In the genomic region with DNA sequence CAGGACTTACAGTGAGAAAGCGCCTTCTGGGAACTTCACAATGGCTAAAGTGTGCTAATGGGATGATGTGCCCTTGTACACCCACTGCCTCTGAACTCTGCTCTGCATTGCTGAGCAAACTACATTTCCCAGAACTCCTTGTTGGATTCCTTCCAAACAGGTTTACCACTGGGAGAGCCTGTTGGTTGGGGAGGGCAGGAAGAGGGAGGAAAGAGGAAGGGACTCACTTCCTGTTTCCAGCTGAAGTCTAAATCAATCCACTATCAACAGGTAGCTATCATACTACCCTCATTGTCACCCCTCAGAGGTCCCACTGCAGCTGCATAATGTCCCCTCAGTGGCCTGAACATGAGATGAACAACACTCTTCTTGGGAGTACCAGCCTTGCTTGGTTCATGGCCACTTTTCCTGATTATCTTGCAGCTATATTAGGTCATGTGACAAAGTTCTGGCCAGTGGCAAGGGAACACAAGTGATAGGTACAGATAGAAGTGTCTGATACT, we compare ENCODE assay signal across 14 cellular contexts. TPM values are rescaled to one million over a fixed set of nuclear protein-coding genes. Genes with fewer than 3 reads are reported as not detected.
DNase-seq lines count a peak whose midpoint lies in the region; ATAC-seq, FAIRE-seq and TF ChIP-seq lines count a peak whose summit lies in the region.
"Had no signal": no experiment of that assay in that cellular context is flagged by ENCODE, and none has a peak within 500 bp of the region (broad histone marks: within the 10 kb centered on the region; RNA-seq: fewer than 3 reads in every experiment).

No MANE protein-coding gene starts in this region.

- H3K9me3 ChIP-seq in DND-41 (ENCODE audit: insufficient read depth, low read length, severe bottlenecking) (no peaks in the 10 kb centered on the region), IMR-90 (ENCODE audit: control insufficient read depth, insufficient read depth, low read length) (peaks cover 3% of the 10 kb centered on the region; the same call in 1 of the 2 replicates), keratinocyte (ENCODE audit: control insufficient read depth, low read depth, low read length) (no peaks in the 10 kb centered on the region), ascending aorta (no peaks in the 10 kb centered on the region)

- H3K27me3 Mint-ChIP-seq in activated T-helper 1 cell treated with anti-CD3 and anti-CD28 coated beads, Interleukin-12 subunit alpha, Interleukin-12 subunit beta, Interleukin-2, Interleukin-4 antibody, amounts not matched to agents 30 ng/mL and 10 ng/mL and 1 ng/mL, durations not matched to agents 14 hours and 24 hours and 36 hours (ENCODE audit: insufficient read depth), result peaks cover 1% of the 10 kb centered on the region
- H3K27me3 Mint-ChIP-seq: memory B cell had no signal

- no peaks in the 10 kb centered on the region for H3K36me3 Mint-ChIP-seq in activated T-helper 1 cell treated with anti-CD3 and anti-CD28 coated beads, Interleukin-12 subunit alpha, Interleukin-12 subunit beta, Interleukin-2, Interleukin-4 antibody, amounts not matched to agents 30 ng/mL and 10 ng/mL and 1 ng/mL, durations not matched to agents 14 hours and 24 hours and 36 hours (ENCODE audit: low read depth)

- dilution Hi-C loops in IMR-90 (cut with HindIII; ENCODE audit: low sequenced_read_pairs, unreplicated experiment) (no loop called here), keratinocyte (cut with MboI; ENCODE audit: extremely low pct_ligation_motif_present, low sequenced_read_pairs) (no loop called here)

- no peak overlapping the region for H3K56ac ChIP-seq in IMR-90 (ENCODE audit: extremely low read depth, insufficient read depth, low read length)

- no peak for TF ChIP-seq POLR2A in IMR-90 (IDR thresholded peaks at IDR 0.05; ENCODE audit: low read depth, low read length)

- H3K27ac Mint-ChIP-seq in activated T-helper 1 cell treated with anti-CD3 and anti-CD28 coated beads, Interleukin-12 subunit alpha, Interleukin-12 subunit beta, Interleukin-2, Interleukin-4 antibody, amounts not matched to agents 30 ng/mL and 10 ng/mL and 1 ng/mL, durations not matched to agents 14 hours and 24 hours and 36 hours, result no peak overlapping the region
- H3K27ac Mint-ChIP-seq: memory B cell had no signal

- H4K20me1 ChIP-seq in DND-41 (ENCODE audit: insufficient read depth, low read length), result no peaks in the 10 kb centered on the region
- no peaks in the 10 kb centered on the region for H4K20me1 ChIP-seq in IMR-90 (ENCODE audit: insufficient read depth, low read length)
- no peaks in the 10 kb centered on the region for H4K20me1 ChIP-seq in keratinocyte (ENCODE audit: control insufficient read depth, extremely low read depth, insufficient read depth, low read length)

- ATAC-seq in DND-41 (ENCODE audit: insufficient read depth, low read depth) (no peak), IMR-90 (ENCODE audit: low read depth) (peak; percentile 82), left ventricle myocardium superior (no peak)
- ATAC-seq: Panc1 had no signal

- DNase-seq in DND-41 (peak; percentile 17), IMR-90 (peak; percentile 64), SK-MEL-5 (ENCODE audit: low read depth, low spot score) (peak; percentile 52), keratinocyte (ENCODE audit: low read depth, low spot score) (no peak), ascending aorta (ENCODE audit: low spot score in 2 of 2) (no peak), left ventricle myocardium superior (no peak), SKM-1 (lab: John Stamatoyannopoulos, UW; ENCODE audit: unreplicated experiment) (no peak)
- DNase-seq in activated T-helper 1 cell treated with anti-CD3 and anti-CD28 coated beads, Interleukin-12 subunit alpha, Interleukin-12 subunit beta, Interleukin-2, Interleukin-4 antibody, amounts not matched to agents 30 ng/mL and 10 ng/mL and 1 ng/mL, durations not matched to agents 14 hours and 24 hours and 36 hours (ENCODE audit: low spot score), result no peak
- DNase-seq: activated CD4-positive, CD25-positive, alpha-beta regulatory T cell treated with anti-CD3 and anti-CD28 coated beads, Interleukin-2, amount 50 U/mL, for 72 hours; activated effector memory CD4-positive, alpha-beta T cell treated with Interleukin-2 at 50 U/mL for 16 hours had no signal

- H3K79me1 ChIP-seq in IMR-90 (ENCODE audit: low read depth in 1 of 2, low read length in 2 of 2), result no peaks in the 10 kb centered on the region

- peak overlapping the region; percentile 78 for H3K4ac ChIP-seq in IMR-90 (ENCODE audit: low read depth, low read length)

- H3K4me1 Mint-ChIP-seq in activated T-helper 1 cell treated with anti-CD3 and anti-CD28 coated beads, Interleukin-12 subunit alpha, Interleukin-12 subunit beta, Interleukin-2, Interleukin-4 antibody, amounts not matched to agents 30 ng/mL and 10 ng/mL and 1 ng/mL, durations not matched to agents 14 hours and 24 hours and 36 hours (ENCODE audit: low read depth), result peaks cover 18% of the 10 kb centered on the region

- H2AK5ac ChIP-seq in IMR-90 (ENCODE audit: low read depth, low read length), result no peak overlapping the region

- FAIRE-seq in keratinocyte (lab: Jason Lieb, UNC), result peak; percentile 73
- FAIRE-seq: frontal cortex had no signal

- intact Hi-C loops in IMR-90 (cut with micrococcal nuclease), result no loop called here
- intact Hi-C loops in ascending aorta (cut with DNase I), result no loop called here
- intact Hi-C loops in left ventricle myocardium superior (cut with micrococcal nuclease), result no loop called here
- intact Hi-C loops in activated T-helper 1 cell treated with anti-CD3 and anti-CD28 coated beads, Interleukin-12 subunit alpha, Interleukin-12 subunit beta, Interleukin-2, Interleukin-4 antibody, amounts not matched to agents 30 ng/mL and 10 ng/mL and 1 ng/mL, durations not matched to agents 14 hours and 24 hours and 36 hours (cut with micrococcal nuclease), result no loop called here

- peak overlapping the region; percentile 60 for H4K5ac ChIP-seq in IMR-90 (ENCODE audit: low read depth, low read length)

- H3K4me2 ChIP-seq in DND-41 (ENCODE audit: insufficient read depth, low read length), result no peak overlapping the region
- no peak overlapping the region for H3K4me2 ChIP-seq in IMR-90 (ENCODE audit: low read depth, low read length)
- no peak overlapping the region for H3K4me2 ChIP-seq in keratinocyte (ENCODE audit: control insufficient read depth, extremely low read depth, insufficient read depth, low read depth, low read length)

- no peaks in the 10 kb centered on the region for H3K36me3 ChIP-seq in DND-41 (ENCODE audit: insufficient read depth, low read length)
- H3K36me3 ChIP-seq in IMR-90 (ENCODE audit: control insufficient read depth, insufficient read depth, low read length), result no peaks in the 10 kb centered on the region
- no peaks in the 10 kb centered on the region for H3K36me3 ChIP-seq in keratinocyte (ENCODE audit: control insufficient read depth in 2 of 2, extremely low read depth in 1 of 2, insufficient read depth in 2 of 2, low read length in 2 of 2)
- H3K36me3 ChIP-seq in ascending aorta, result no peaks in the 10 kb centered on the region

- H3K9me1 ChIP-seq in IMR-90 (ENCODE audit: insufficient read depth, low read length) (peaks cover 11% of the 10 kb centered on the region; the same call in 1 of the 2 replicates), keratinocyte (ENCODE audit: control insufficient read depth, extremely low read depth, insufficient read depth, low read length) (no peaks in the 10 kb centered on the region)

- in situ Hi-C loops in IMR-90 (cut with MboI; ENCODE audit: low sequenced_read_pairs) (no loop called here), SK-MEL-5 (cut with HindIII; ENCODE audit: low pct_unique_long_range_greater_than_20kb, low sequenced_read_pairs) (no loop called here)

- H4K8ac ChIP-seq in IMR-90 (ENCODE audit: low read depth in 2 of 2, low read length in 2 of 2), result peak overlapping the region; percentile 81 to 91

- no peak overlapping the region for H3K4me3 Mint-ChIP-seq in activated T-helper 1 cell treated with anti-CD3 and anti-CD28 coated beads, Interleukin-12 subunit alpha, Interleukin-12 subunit beta, Interleukin-2, Interleukin-4 antibody, amounts not matched to agents 30 ng/mL and 10 ng/mL and 1 ng/mL, durations not matched to agents 14 hours and 24 hours and 36 hours
- H3K4me3 Mint-ChIP-seq: memory B cell had no signal

- H3K4me1 ChIP-seq in DND-41 (ENCODE audit: insufficient read depth, low read length) (peaks cover 21% of the 10 kb centered on the region), IMR-90 (ENCODE audit: control insufficient read depth, insufficient read depth, low read length) (peaks cover 4% of the 10 kb centered on the region), keratinocyte (ENCODE audit: control insufficient read depth, extremely low read depth, insufficient read depth, low read length) (no peaks in the 10 kb centered on the region), ascending aorta (no peaks in the 10 kb centered on the region)

- H3K4me3 ChIP-seq in DND-41 (ENCODE audit: low read depth in 1 of 2, low read length in 2 of 2) (no peak overlapping the region), IMR-90 (ENCODE audit: insufficient read depth, low read depth, low read length) (no peak overlapping the region), keratinocyte (ENCODE audit: control insufficient read depth in 2 of 3, extremely low read depth in 1 of 3, insufficient read depth in 2 of 3, low read depth in 1 of 3, low read length in 3 of 3) (no peak overlapping the region), ascending aorta (no peak overlapping the region)

- H3K79me2 ChIP-seq in DND-41 (ENCODE audit: insufficient read depth, low read length), result no peaks in the 10 kb centered on the region
- H3K79me2 ChIP-seq in keratinocyte (ENCODE audit: control insufficient read depth, insufficient read depth, low read length), result no peaks in the 10 kb centered on the region

- peaks cover 13% of the 10 kb centered on the region for H3K9me3 Mint-ChIP-seq in activated T-helper 1 cell treated with anti-CD3 and anti-CD28 coated beads, Interleukin-12 subunit alpha, Interleukin-12 subunit beta, Interleukin-2, Interleukin-4 antibody, amounts not matched to agents 30 ng/mL and 10 ng/mL and 1 ng/mL, durations not matched to agents 14 hours and 24 hours and 36 hours
- H3K9me3 Mint-ChIP-seq: memory B cell had no signal

- H3K27ac ChIP-seq in DND-41 (ENCODE audit: low read length) (no peak overlapping the region), IMR-90 (ENCODE audit: insufficient read depth, low read length) (no peak overlapping the region), keratinocyte (ENCODE audit: control insufficient read depth, insufficient read depth, low read length) (no peak overlapping the region), ascending aorta (no peak overlapping the region)

- peak overlapping the region; percentile 64 for H2BK120ac ChIP-seq in IMR-90 (ENCODE audit: low read depth, low read length)

- H2AFZ ChIP-seq in DND-41 (ENCODE audit: low read depth, low read length) (peak overlapping the region; percentile 36; the same call in 1 of the 2 replicates), IMR-90 (replicated peaks; ENCODE audit: low read length, poor library complexity) (peak overlapping the region; percentile 82), keratinocyte (ENCODE audit: control insufficient read depth, low read length) (peak overlapping the region; percentile 77)

- peak overlapping the region; percentile 68 for H2BK20ac ChIP-seq in IMR-90 (ENCODE audit: low read depth, low read length)

- BruUV-seq in IMR-90 (replicated peaks; lab: Mats Ljungman, UMichigan), result no TSS peak

- H4K91ac ChIP-seq in IMR-90 (ENCODE audit: insufficient read depth, low read depth, low read length), result peak overlapping the region; percentile 21; the same call in 1 of the 2 replicates

- H3K14ac ChIP-seq in IMR-90 (replicated peaks; ENCODE audit: low read depth, low read length), result peak overlapping the region; percentile 84

- H3K27me3 ChIP-seq in DND-41 (ENCODE audit: insufficient read depth, low read length, poor library complexity) (no peaks in the 10 kb centered on the region), IMR-90 (ENCODE audit: control insufficient read depth, insufficient read depth, low read length) (peaks cover 11% of the 10 kb centered on the region), keratinocyte (ENCODE audit: control insufficient read depth, extremely low read depth, insufficient read depth, low read length) (peaks cover 10% of the 10 kb centered on the region), ascending aorta (no peaks in the 10 kb centered on the region)

- CTCF ChIA-PET in IMR-90 (lab: Yijun Ruan, JAX), result interaction anchor here (0.7 to 1.4 kb wide), 3 partner anchors 8 to 22 kb away, joined by 3 to 4 read pairs (median 3); no protein-coding TSS in a partner anchor

- peak overlapping the region; percentile 3 for H2AK9ac ChIP-seq in IMR-90 (replicated peaks; ENCODE audit: low read depth, low read length, poor library complexity)

- no peak overlapping the region for H2BK5ac ChIP-seq in IMR-90 (ENCODE audit: low read depth, low read length, poor library complexity, severe bottlenecking)

- no peak overlapping the region for H3K9ac ChIP-seq in DND-41 (ENCODE audit: low read depth, low read length)
- H3K9ac ChIP-seq in IMR-90 (ENCODE audit: low read depth, low read length), result no peak overlapping the region
- H3K9ac ChIP-seq in keratinocyte (ENCODE audit: control insufficient read depth, extremely low read depth, insufficient read depth, low read length), result no peak overlapping the region

- H2BK15ac ChIP-seq in IMR-90 (ENCODE audit: low read depth, low read length), result no peak overlapping the region

- TF ChIP-seq CTCF in DND-41 (IDR thresholded peaks at IDR 0.05; ENCODE audit: borderline replicate concordance, extremely low read depth, low read length, poor library complexity, severe bottlenecking) (no peak), IMR-90 (conservative IDR thresholded peaks at IDR 0.05; ENCODE audit: low read depth, low read length) (no peak), keratinocyte (optimal IDR thresholded peaks at IDR 0.05 in 1 of 3, IDR thresholded peaks at IDR 0.05 in 1 of 3, conservative IDR thresholded peaks at IDR 0.05 in 1 of 3; ENCODE audit: extremely low read depth in 1 of 3, insufficient read depth in 2 of 3, low read length in 3 of 3) (no peak), ascending aorta (IDR thresholded peaks at IDR 0.05) (no peak)

- H3K18ac ChIP-seq in IMR-90 (ENCODE audit: low read depth, low read length), result peak overlapping the region; percentile 7; the same call in 1 of the 2 replicates

- H3K23ac ChIP-seq in IMR-90 (ENCODE audit: low read depth, low read length), result peak overlapping the region; percentile 70; the same call in 1 of the 2 replicates

- POLR2A ChIA-PET in IMR-90 (lab: Charles Lee; ENCODE audit: unreplicated experiment), result interaction anchor here (0.5 kb wide), 1 partner anchor 52 kb away, joined by 6 read pairs; no protein-coding TSS in a partner anchor

- WGBS in IMR-90 (ENCODE audit: extremely low coverage in 2 of 2, insufficient read length in 1 of 2), 2 experiments, result no CpG with 5 or more reads among the region's 1 CpG

- TF ChIP-seq RAD21 in IMR-90 (IDR thresholded peaks at IDR 0.05; ENCODE audit: low read length), result no peak

RNA-seq across cellular contexts. Expression of gene KCNK12, which starts 58.2 kb away (rescaled TPM):
- total RNA-seq in IMR-90 (2012; rRNA removed), result not detected in 2 replicates
- polyA plus RNA-seq in IMR-90 (2012; rRNA removed), result 0.02 TPM in 1 of 2 replicates, not detected in the other
- 0.01 TPM in 2 replicates for polyA plus RNA-seq in IMR-90 (2012; cell fraction: cytosol; rRNA removed)
- 0.01 TPM in 2 replicates for polyA plus RNA-seq in IMR-90 (2012; cell fraction: nucleus; rRNA removed; ENCODE audit: low replicate concordance)
- not detected in 2 replicates for total RNA-seq in SK-MEL-5 (2014; rRNA removed; shearing (Covaris generic))
- not detected in 2 replicates for polyA plus RNA-seq in SK-MEL-5 (2015; cell fraction: cytosol; rRNA removed)
- not detected in 2 replicates for polyA plus RNA-seq in SK-MEL-5 (2015; cell fraction: nucleus; rRNA removed)
- polyA plus RNA-seq in keratinocyte, result 0.01 TPM in 1 of 3 replicates, not detected in the others
- not detected for polyA plus RNA-seq in keratinocyte (2011; ENCODE audit: low read depth)
- 0.04 TPM in 1 of 2 replicates, not detected in the other for polyA plus RNA-seq in keratinocyte (2011; cell fraction: cytosol; rRNA removed)
- polyA plus RNA-seq in keratinocyte (2011; cell fraction: nucleus; rRNA removed), result 0.11 TPM in 1 of 2 replicates, not detected in the other
- 0.07 and 0.27 TPM in 2 replicates for polyA plus RNA-seq in keratinocyte (2012; ENCODE audit: low replicate concordance)
- not detected in 3 replicates for polyA minus RNA-seq in keratinocyte
- not detected for polyA minus RNA-seq in keratinocyte (2011; cell fraction: cytosol; rRNA and poly(A)+ RNA removed)
- not detected in 2 replicates for polyA minus RNA-seq in keratinocyte (2011; cell fraction: nucleus; rRNA and poly(A)+ RNA removed)
- not detected for total RNA-seq in ascending aorta
- 0.25 TPM for total RNA-seq in left ventricle myocardium superior
- 0.32 and 0.34 TPM in 2 replicates for total RNA-seq in activated T-helper 1 cell treated with anti-CD3 and anti-CD28 coated beads, Interleukin-12 subunit alpha, Interleukin-12 subunit beta, Interleukin-2, Interleukin-4 antibody, amounts not matched to agents 30 ng/mL and 10 ng/mL and 1 ng/mL, durations not matched to agents 14 hours and 24 hours and 36 hours
- total RNA-seq: chondrocyte had no signal

Comparison
In these comparisons a context has a peak if more than half of its experiments do, and no peak if none do; other contexts are left out.
1. DNase-seq: peak in DND-41 (single experiment), IMR-90 (single experiment) and SK-MEL-5 (single experiment); none in keratinocyte (single experiment), ascending aorta (0 of 2), left ventricle myocardium superior (single experiment), SKM-1 (single experiment) and activated T-helper 1 cell treated with anti-CD3 and anti-CD28 coated beads, Interleukin-12 subunit alpha, Interleukin-12 subunit beta, Interleukin-2, Interleukin-4 antibody, amounts not matched to agents 30 ng/mL and 10 ng/mL and 1 ng/mL, durations not matched to agents 14 hours and 24 hours and 36 hours (single experiment).
2. Peak in every context shown above with its lines, with median percentiles within 50 percentile points of each other: H2AFZ ChIP-seq.